ENCODE assay signal across 8 cellular contexts in genomic region chr3:177345049-177345972, GRCh38.
DNase-seq lines count a peak whose midpoint lies in the region; ATAC-seq and TF ChIP-seq lines count a peak whose summit lies in the region.

No MANE protein-coding gene starts in this region.

- H3K4me1 Mint-ChIP-seq in activated naive CD8-positive, alpha-beta T cell treated with anti-CD3 and anti-CD28 coated beads, Interleukin-2, amount 50 U/mL, for 24 hours = peaks cover 72% of the 10 kb centered on the region

- peak overlapping the region; percentile 55 for H3K4me3 Mint-ChIP-seq in activated naive CD8-positive, alpha-beta T cell treated with anti-CD3 and anti-CD28 coated beads, Interleukin-2, amount 50 U/mL, for 24 hours

- peak; percentile 88 for ATAC-seq in GM21576 (IDR thresholded peaks at IDR 0.05; ENCODE audit: unreplicated experiment)
- ATAC-seq in activated naive CD8-positive, alpha-beta T cell treated with anti-CD3 and anti-CD28 coated beads, Interleukin-2, amount 50 U/mL, for 24 hours = peak; percentile 97
- peak; percentile 97 to 99 (median 98) for ATAC-seq in heart left ventricle

- peak; percentile 62 for DNase-seq in COR-L47 (lab: John Stamatoyannopoulos, UW)
- DNase-seq in KBM-7 = peak; percentile 92
- peak; percentile 68 for DNase-seq in SKM-1 (lab: John Stamatoyannopoulos, UW; ENCODE audit: unreplicated experiment)
- DNase-seq in activated naive CD8-positive, alpha-beta T cell treated with anti-CD3 and anti-CD28 coated beads, Interleukin-2, amount 50 U/mL, for 24 hours = peak; percentile 63
- DNase-seq in heart left ventricle = peak; percentile 88 to 94 (median 88)
- DNase-seq in prostate gland (ENCODE audit: low spot score) = peak; percentile 92
- no peak for DNase-seq in NCI-H1694 (lab: John Stamatoyannopoulos, UW)

- H3K27ac Mint-ChIP-seq in activated naive CD8-positive, alpha-beta T cell treated with anti-CD3 and anti-CD28 coated beads, Interleukin-2, amount 50 U/mL, for 24 hours = peak overlapping the region; percentile 96

- H3K36me3 Mint-ChIP-seq in activated naive CD8-positive, alpha-beta T cell treated with anti-CD3 and anti-CD28 coated beads, Interleukin-2, amount 50 U/mL, for 24 hours (ENCODE audit: low read depth) = no peaks in the 10 kb centered on the region

- TF ChIP-seq CTCF in heart left ventricle (IDR thresholded peaks at IDR 0.05) = no peak
- no peak for TF ChIP-seq CTCF in prostate gland (IDR thresholded peaks at IDR 0.05)

- H3K36me3 ChIP-seq in heart left ventricle = no peaks in the 10 kb centered on the region
- no peaks in the 10 kb centered on the region for H3K36me3 ChIP-seq in prostate gland

- H3K4me1 ChIP-seq in heart left ventricle = peaks cover 16 to 68% (median 47%) of the 10 kb centered on the region in 12 donors
- H3K4me1 ChIP-seq in prostate gland (replicated peaks) = peaks cover 4% of the 10 kb centered on the region

- H3K27ac ChIP-seq in heart left ventricle (peak overlapping the region; percentile 79 to 98 (median 92)), prostate gland (peak overlapping the region; percentile 54 to 82)

- WGBS in heart left ventricle, 4 donors = 5 to 7% (median 6%) methylated on average over 12 of the region's 12 CpGs
- 19% methylated on average over 12 of the region's 12 CpGs for WGBS in prostate gland

- H3K4me3 ChIP-seq in heart left ventricle (peak overlapping the region in 1 of 12 donors; percentile 9), prostate gland (no peak overlapping the region)

- TF ChIP-seq POLR2A in heart left ventricle (IDR thresholded peaks at IDR 0.05) = no peak
- TF ChIP-seq POLR2A in prostate gland (IDR thresholded peaks at IDR 0.05) = no peak

- H3K9me3 Mint-ChIP-seq in activated naive CD8-positive, alpha-beta T cell treated with anti-CD3 and anti-CD28 coated beads, Interleukin-2, amount 50 U/mL, for 24 hours = no peaks in the 10 kb centered on the region

- no peaks in the 10 kb centered on the region for H3K27me3 Mint-ChIP-seq in activated naive CD8-positive, alpha-beta T cell treated with anti-CD3 and anti-CD28 coated beads, Interleukin-2, amount 50 U/mL, for 24 hours

- no peaks in the 10 kb centered on the region for H3K9me3 ChIP-seq in heart left ventricle
- no peaks in the 10 kb centered on the region for H3K9me3 ChIP-seq in prostate gland

- no peaks in the 10 kb centered on the region for H3K27me3 ChIP-seq in heart left ventricle
- no peaks in the 10 kb centered on the region for H3K27me3 ChIP-seq in prostate gland (replicated peaks; ENCODE audit: insufficient read depth)

- intact Hi-C loops in heart left ventricle (cut with DNase I) = loop anchor here in 3 of 10 donors (1.0 to 10.0 kb wide), 3 partner anchors 12 to 979 kb away; no protein-coding TSS in a partner anchor
- intact Hi-C loops in prostate gland (cut with DNase I) = no loop called here

- in situ Hi-C loops in KBM-7 (cut with MboI; ENCODE audit: low pct_unique_long_range_greater_than_20kb, low sequenced_read_pairs) = no loop called here
